8 cellular contexts compared by ENCODE assay signal in genomic region chr18:9055185-9055584, GRCh38. TPM values are rescaled to one million over a fixed set of nuclear protein-coding genes. Genes with fewer than 3 reads are reported as not detected.
A peak's percentile ranks its signal among the peaks of the same experiment; 100 is the strongest.
DNase-seq lines count a peak whose midpoint lies in the region; ATAC-seq and TF ChIP-seq lines count a peak whose summit lies in the region.

No MANE protein-coding gene starts in this region.

- H3K79me2 ChIP-seq in H9 (ENCODE audit: insufficient read depth, low read length) = no peaks in the 10 kb centered on the region

- no peak overlapping the region for H4K5ac ChIP-seq in H9 (ENCODE audit: insufficient read length, low read depth, low read length)

- CTCF ChIA-PET in activated CD4-positive, alpha-beta memory T cell treated with anti-CD3 and anti-CD28 coated beads, Interleukin-2, amount 10 ng/mL, durations not matched to agents 7 days and 5 days (lab: Charles Lee) = no interaction called here

- H3K9me3 Mint-ChIP-seq in H9 (peaks cover 27 to 29% of the 10 kb centered on the region in 2 experiments), nephron progenitor cell (peaks cover 27% of the 10 kb centered on the region)
- peaks cover 18% of the 10 kb centered on the region for H3K9me3 Mint-ChIP-seq in activated CD4-positive, alpha-beta memory T cell treated with anti-CD3 and anti-CD28 coated beads, Interleukin-2, amount 10 ng/mL, durations not matched to agents 7 days and 5 days

- no peak overlapping the region for H3K18ac ChIP-seq in H9 (ENCODE audit: insufficient read length, low read depth, low read length)

- H3K4me3 Mint-ChIP-seq in H9 (no peak overlapping the region), nephron progenitor cell (no peak overlapping the region)
- H3K4me3 Mint-ChIP-seq in activated CD4-positive, alpha-beta memory T cell treated with anti-CD3 and anti-CD28 coated beads, Interleukin-2, amount 10 ng/mL, durations not matched to agents 7 days and 5 days = no peak overlapping the region

- peak; percentile 33 for ATAC-seq in left ventricle myocardium superior
- no peak for ATAC-seq in GM19324 (IDR thresholded peaks at IDR 0.05; ENCODE audit: low FRiP score, unreplicated experiment)

- H2AFZ ChIP-seq in H9 (ENCODE audit: low read length) = no peak overlapping the region

- H2BK120ac ChIP-seq in H9 (ENCODE audit: low read depth, low read length, poor library complexity, severe bottlenecking) = no peak overlapping the region

- H4K20me1 ChIP-seq in H9 (ENCODE audit: control insufficient read depth, insufficient read depth, insufficient read length) = no peaks in the 10 kb centered on the region

- H3K4ac ChIP-seq in H9 (ENCODE audit: low read depth, low read length) = no peak overlapping the region

- H2BK15ac ChIP-seq in H9 (ENCODE audit: low read depth, low read length) = no peak overlapping the region

- H3K27ac Mint-ChIP-seq in H9 = no peak overlapping the region
- H3K27ac Mint-ChIP-seq in nephron progenitor cell = no peak overlapping the region
- no peak overlapping the region for H3K27ac Mint-ChIP-seq in activated CD4-positive, alpha-beta memory T cell treated with anti-CD3 and anti-CD28 coated beads, Interleukin-2, amount 10 ng/mL, durations not matched to agents 7 days and 5 days

- H3K23me2 ChIP-seq in H9 (ENCODE audit: insufficient read length, low read depth, low read length, poor library complexity, severe bottlenecking) = no peaks in the 10 kb centered on the region

- intact Hi-C loops in left ventricle myocardium superior (cut with micrococcal nuclease) = no loop called here

- H3T11ph ChIP-seq in H9 (ENCODE audit: low read length) = no peak overlapping the region

- H3K79me1 ChIP-seq in H9 (ENCODE audit: insufficient read depth, low read depth, low read length, poor library complexity, severe bottlenecking) = no peaks in the 10 kb centered on the region

- peaks cover 13 to 25% (median 16%) of the 10 kb centered on the region in 3 experiments for H3K36me3 Mint-ChIP-seq in H9 (ENCODE audit: insufficient read depth in 1 of 3, low read depth in 3 of 3)
- peaks cover 3% of the 10 kb centered on the region for H3K36me3 Mint-ChIP-seq in nephron progenitor cell (ENCODE audit: low read depth)
- H3K36me3 Mint-ChIP-seq in activated CD4-positive, alpha-beta memory T cell treated with anti-CD3 and anti-CD28 coated beads, Interleukin-2, amount 10 ng/mL, durations not matched to agents 7 days and 5 days (ENCODE audit: low read depth) = peaks cover 9% of the 10 kb centered on the region

- H2AK5ac ChIP-seq in H9 (ENCODE audit: insufficient read length, low read length) = no peak overlapping the region

- no peaks in the 10 kb centered on the region for H3K27me3 ChIP-seq in H9 (ENCODE audit: insufficient read depth, low read length)

- no peak overlapping the region for H3K23ac ChIP-seq in H9 (ENCODE audit: insufficient read length, low read depth, low read length)

- no peak overlapping the region for H4K8ac ChIP-seq in H9 (replicated peaks; ENCODE audit: insufficient read length, low read depth, low read length)

- H3K9me3 ChIP-seq in H9 (ENCODE audit: control insufficient read depth, low read depth, low read length) = no peaks in the 10 kb centered on the region

- no peak overlapping the region for H2BK20ac ChIP-seq in H9 (ENCODE audit: low read depth, low read length, poor library complexity, severe bottlenecking)

- H4K91ac ChIP-seq in H9 (ENCODE audit: insufficient read length, low read depth, low read length) = no peak overlapping the region

- H3K14ac ChIP-seq in H9 (ENCODE audit: insufficient read depth, low read length) = no peak overlapping the region

- H2BK5ac ChIP-seq in H9 (ENCODE audit: insufficient read length, low read length) = no peak overlapping the region

- no peak overlapping the region for H3K4me2 ChIP-seq in H9 (ENCODE audit: insufficient read depth, insufficient read length, low read length)

- 0 out of 3 replicates have a peak, but pooled peaks have one; percentile 11 for TF ChIP-seq CTCF in H9 (conservative IDR thresholded peaks at IDR 0.05)
- no peak for TF ChIP-seq CTCF in nephron progenitor cell (IDR thresholded peaks at IDR 0.05)

- no peaks in the 10 kb centered on the region for H3K4me1 ChIP-seq in H9 (ENCODE audit: insufficient read depth, low read length)

- H3K27me3 Mint-ChIP-seq in H9 (ENCODE audit: low read depth) (no peaks in the 10 kb centered on the region), nephron progenitor cell (ENCODE audit: low read depth, poor library complexity) (peaks cover 4% of the 10 kb centered on the region)
- no peaks in the 10 kb centered on the region for H3K27me3 Mint-ChIP-seq in activated CD4-positive, alpha-beta memory T cell treated with anti-CD3 and anti-CD28 coated beads, Interleukin-2, amount 10 ng/mL, durations not matched to agents 7 days and 5 days

- H3K4me1 Mint-ChIP-seq in H9 (no peaks in the 10 kb centered on the region), nephron progenitor cell (no peaks in the 10 kb centered on the region)
- H3K4me1 Mint-ChIP-seq in activated CD4-positive, alpha-beta memory T cell treated with anti-CD3 and anti-CD28 coated beads, Interleukin-2, amount 10 ng/mL, durations not matched to agents 7 days and 5 days = peaks cover 6% of the 10 kb centered on the region

- no peak overlapping the region for H3K56ac ChIP-seq in H9 (ENCODE audit: insufficient read length, low read depth, low read length)

- WGBS in H9 (ENCODE audit: extremely low coverage, insufficient read length, low lambda C conversion rate) = no CpG with 5 or more reads among the region's 1 CpG

- peak; percentile 71 for DNase-seq in AG20443 (ENCODE audit: low spot score)
- no peak for DNase-seq in H9
- DNase-seq in SK-N-DZ (ENCODE audit: low spot score) = peak; percentile 21
- no peak for DNase-seq in left ventricle myocardium superior
- DNase-seq in nephron progenitor cell = no peak
- DNase-seq in DMS79 treated with DMSO at 0.1 percent for 48 hours (lab: John Stamatoyannopoulos, UW) = no peak
- DNase-seq in activated CD4-positive, alpha-beta memory T cell treated with anti-CD3 and anti-CD28 coated beads, Interleukin-2, amount 10 ng/mL, durations not matched to agents 7 days and 5 days = no peak

- H2BK12ac ChIP-seq in H9 (ENCODE audit: insufficient read length, low read depth, low read length) = no peak overlapping the region

- no peak overlapping the region for H3K9ac ChIP-seq in H9 (ENCODE audit: extremely low read depth, insufficient read length, low read length)

- POLR2A ChIA-PET in activated CD4-positive, alpha-beta memory T cell treated with anti-CD3 and anti-CD28 coated beads, Interleukin-2, amount 10 ng/mL, durations not matched to agents 7 days and 5 days (lab: Charles Lee) = no interaction called here

- no peak overlapping the region for H3K27ac ChIP-seq in H9 (ENCODE audit: insufficient read length, low read depth, low read length)

RNA-seq across cellular contexts. Expression of gene NDUFV2, which starts 47.3 kb away (rescaled TPM):
- total RNA-seq in H9 (2021) (206 and 207 TPM in 2 replicates), left ventricle myocardium superior (496 TPM)
- 230 and 256 TPM in 2 replicates for polyA plus RNA-seq in SK-N-DZ (2014; cell fraction: cytosol; rRNA removed)
- 129 and 141 TPM in 2 replicates for polyA plus RNA-seq in SK-N-DZ (2014; cell fraction: nucleus; rRNA removed)
- 100 to 1,000 TPM; 288 to 295 TPM for total RNA-seq in activated CD4-positive, alpha-beta memory T cell treated with anti-CD3 and anti-CD28 coated beads, Interleukin-2, amount 10 ng/mL, durations not matched to agents 7 days and 5 days

Comparison
In these comparisons a context has a peak if more than half of its experiments do, and no peak if none do; other contexts are left out.
1. DNase-seq: peak in AG20443 (single experiment) and SK-N-DZ (single experiment); none in H9 (single experiment), left ventricle myocardium superior (single experiment), nephron progenitor cell (single experiment), DMS79 treated with DMSO at 0.1 percent for 48 hours (single experiment) and activated CD4-positive, alpha-beta memory T cell treated with anti-CD3 and anti-CD28 coated beads, Interleukin-2, amount 10 ng/mL, durations not matched to agents 7 days and 5 days (single experiment).